ENCODE assay signal across 8 cellular contexts in genomic region chr6:43838276-43839036, GRCh38.
DNase-seq lines count a peak whose midpoint lies in the region; ATAC-seq and TF ChIP-seq lines count a peak whose summit lies in the region.

No MANE protein-coding gene starts in this region.

- H3K27me3 Mint-ChIP-seq in T-helper 17 cell, result peaks cover 17% of the 10 kb centered on the region

- H3K9me3 ChIP-seq in upper lobe of right lung (no peaks in the 10 kb centered on the region), T-helper 17 cell (ENCODE audit: control insufficient read depth, low read length, poor library complexity, severe bottlenecking) (no peaks in the 10 kb centered on the region)

- no peak overlapping the region for H3K4me3 Mint-ChIP-seq in T-helper 17 cell

- H3K27me3 ChIP-seq in kidney epithelial cell (ENCODE audit: control insufficient read depth, insufficient read depth, low read length) (no peaks in the 10 kb centered on the region), upper lobe of right lung (no peaks in the 10 kb centered on the region)

- peak; percentile 83 for ATAC-seq in upper lobe of right lung
- ATAC-seq in T-helper 17 cell, result no peak

- DNase-seq in NCI-H2029 (lab: John Stamatoyannopoulos, UW) (peak; percentile 21), NCI-H2029 treated with DMSO at 0.1 percent for 48 hours (lab: John Stamatoyannopoulos, UW) (no peak), M059J (ENCODE audit: low read depth) (peak; percentile 79), astrocyte of the hippocampus (ENCODE audit: low read depth, low spot score) (peak; percentile 79), kidney epithelial cell (ENCODE audit: low read depth) (no peak), upper lobe of right lung (no peak), T-helper 17 cell (no peak), amniotic stem cell (lab: John Stamatoyannopoulos, UW) (no peak)

- H3K4me1 Mint-ChIP-seq in T-helper 17 cell, result no peaks in the 10 kb centered on the region

- TF ChIP-seq CTCF in kidney epithelial cell (IDR thresholded peaks at IDR 0.05; ENCODE audit: insufficient read depth, low read length, poor library complexity, severe bottlenecking), result peak; percentile 59
- TF ChIP-seq CTCF in upper lobe of right lung (IDR thresholded peaks at IDR 0.05), result peak; percentile 66

- H3K4me3 ChIP-seq in kidney epithelial cell (ENCODE audit: low read depth, low read length) (no peak overlapping the region), upper lobe of right lung (no peak overlapping the region)

- H3K36me3 Mint-ChIP-seq in T-helper 17 cell (ENCODE audit: low read depth), result no peaks in the 10 kb centered on the region

- no peaks in the 10 kb centered on the region for H3K36me3 ChIP-seq in kidney epithelial cell (ENCODE audit: control insufficient read depth, insufficient read depth, low read length)
- no peaks in the 10 kb centered on the region for H3K36me3 ChIP-seq in upper lobe of right lung

- H3K4me1 ChIP-seq in upper lobe of right lung, result peaks cover 5% of the 10 kb centered on the region

- intact Hi-C loops in upper lobe of right lung (cut with DNase I), result no loop called here

- peak overlapping the region; percentile 25 for H3K27ac ChIP-seq in upper lobe of right lung

- H3K27ac Mint-ChIP-seq in T-helper 17 cell, result no peak overlapping the region

Comparison
In these comparisons a context has a peak if more than half of its experiments do, and no peak if none do; other contexts are left out.
1. DNase-seq: peak in NCI-H2029 (single experiment), M059J (single experiment) and astrocyte of the hippocampus (single experiment); none in NCI-H2029 treated with DMSO at 0.1 percent for 48 hours (single experiment), kidney epithelial cell (single experiment), upper lobe of right lung (single experiment), T-helper 17 cell (0 of 3) and amniotic stem cell (single experiment).